ENCODE assay signal across 25 cellular contexts in the genomic region with DNA sequence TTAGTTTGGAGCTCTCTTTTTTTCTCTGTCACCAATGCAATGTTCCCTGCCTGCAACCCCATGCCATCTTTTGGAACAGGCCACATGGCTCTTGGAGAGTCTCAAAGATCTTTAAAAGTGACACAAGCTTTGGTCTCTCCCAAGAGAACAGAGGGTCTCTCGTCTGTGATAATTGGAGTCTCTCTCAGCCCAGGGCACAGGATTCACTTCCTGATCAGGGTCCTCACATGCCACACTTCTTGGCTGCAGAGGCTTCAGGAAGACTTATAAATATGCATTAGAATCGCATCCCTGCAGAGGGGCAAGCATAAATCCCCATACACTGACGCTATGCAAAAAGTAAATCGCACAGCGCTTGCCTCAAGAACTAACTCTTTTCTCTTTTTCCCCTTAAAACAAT.
"Had no signal": no experiment of that assay in that cellular context is flagged by ENCODE, and none has a peak within 500 bp of the region (broad histone marks: within the 10 kb centered on the region; RNA-seq: fewer than 3 reads in every experiment).

No MANE protein-coding gene starts in this region.

- H3K27ac ChIP-seq: adrenal gland, breast epithelium, coronary artery, epithelial cell of prostate, left ventricle myocardium inferior, parathyroid adenoma, upper lobe of left lung, VCaP had no signal

- H3K27ac Mint-ChIP-seq: activated CD8-positive, alpha-beta T cell treated with anti-CD3 and anti-CD28 coated beads, Interleukin-2, amount 10 ng/mL, durations not matched to agents 7 days and 5 days; activated naive CD8-positive, alpha-beta T cell; activated T-cell treated with anti-CD3 and anti-CD28 coated beads, Interleukin-2, amount 50 U/mL, for 24 hours; activated T-helper 17 cell treated with anti-CD3 and anti-CD28 coated beads, Interleukin-2, amount 50 U/mL, for 72 hours; natural killer cell had no signal

- H3K4me1 ChIP-seq: adrenal gland, breast epithelium, parathyroid adenoma, upper lobe of left lung had no signal

- H3K9me3 ChIP-seq: adrenal gland, breast epithelium, left ventricle myocardium inferior, upper lobe of left lung had no signal

- H3K9me3 Mint-ChIP-seq: activated T-cell treated with anti-CD3 and anti-CD28 coated beads, Interleukin-2, amount 50 U/mL, for 24 hours; activated T-helper 17 cell treated with anti-CD3 and anti-CD28 coated beads, Interleukin-2, amount 50 U/mL, for 72 hours; natural killer cell had no signal

- H3K4me3 ChIP-seq: adrenal gland, breast epithelium, coronary artery, left ventricle myocardium inferior, upper lobe of left lung had no signal

- H3K4me1 Mint-ChIP-seq: activated T-helper 17 cell treated with anti-CD3 and anti-CD28 coated beads, Interleukin-2, amount 50 U/mL, for 72 hours; central memory CD8-positive, alpha-beta T cell had no signal

- DNase-seq: activated CD4-positive, alpha-beta T cell treated with anti-CD3 and anti-CD28 coated beads for 1 hour; activated CD4-positive, alpha-beta T cell treated with anti-CD3 and anti-CD28 coated beads, Interleukin-2, amount 50 U/mL, for 1 hour; activated CD8-positive, alpha-beta T cell treated with anti-CD3 and anti-CD28 coated beads, Interleukin-2, amount 10 ng/mL, durations not matched to agents 7 days and 5 days; activated naive CD4-positive, alpha-beta T cell; activated T-cell treated with anti-CD3 and anti-CD28 coated beads, Interleukin-2, amount 50 U/mL, for 24 hours; adrenal gland; foreskin fibroblast; left ventricle myocardium inferior; mammary epithelial cell; midbrain; natural killer cell; nucleus accumbens; right cardiac atrium; stimulated activated CD4-positive, alpha-beta T cell treated with anti-CD3 and anti-CD28 coated beads, Interleukin-12 subunit alpha, Interleukin-12 subunit beta, amount 100 ng/mL, for 4 hours; stimulated activated CD4-positive, alpha-beta T cell treated with anti-CD3 and anti-CD28 coated beads, Interleukin-4, amount 100 ng/mL, for 4 hours; stimulated activated naive CD8-positive, alpha-beta T cell treated with anti-CD3 and anti-CD28 coated beads, Interleukin-15, Interleukin-2, amounts not matched to agents 100 U/mL and 50 U/mL, for 24 hours; upper lobe of left lung had no signal

- H3K36me3 Mint-ChIP-seq: activated naive CD8-positive, alpha-beta T cell; natural killer cell had no signal

- ATAC-seq: activated CD8-positive, alpha-beta T cell treated with anti-CD3 and anti-CD28 coated beads, Interleukin-2, amount 10 ng/mL, durations not matched to agents 7 days and 5 days; activated T-helper 17 cell treated with anti-CD3 and anti-CD28 coated beads, Interleukin-2, amount 50 U/mL, for 72 hours; natural killer cell; right cardiac atrium; stimulated activated naive CD8-positive, alpha-beta T cell treated with anti-CD3 and anti-CD28 coated beads, Interleukin-15, Interleukin-2, amounts not matched to agents 100 U/mL and 50 U/mL, for 24 hours had no signal

- H3K9ac ChIP-seq: parathyroid adenoma had no signal

- H3K4me3 Mint-ChIP-seq: activated CD8-positive, alpha-beta T cell treated with anti-CD3 and anti-CD28 coated beads, Interleukin-2, amount 10 ng/mL, durations not matched to agents 7 days and 5 days; activated naive CD8-positive, alpha-beta T cell; activated T-cell treated with anti-CD3 and anti-CD28 coated beads, Interleukin-2, amount 50 U/mL, for 24 hours; activated T-helper 17 cell treated with anti-CD3 and anti-CD28 coated beads, Interleukin-2, amount 50 U/mL, for 72 hours; central memory CD8-positive, alpha-beta T cell; natural killer cell had no signal

- H3K27me3 ChIP-seq: adrenal gland, breast epithelium, upper lobe of left lung had no signal

- H3K36me3 ChIP-seq: adrenal gland, breast epithelium, left ventricle myocardium inferior, upper lobe of left lung had no signal

- H3K27me3 Mint-ChIP-seq: activated naive CD8-positive, alpha-beta T cell; central memory CD8-positive, alpha-beta T cell had no signal
